In genomic region chr4:173534439-173534838, GRCh38 we compare ENCODE assay signal across 21 cellular contexts. TPM values are rescaled to one million over a fixed set of nuclear protein-coding genes. Genes with fewer than 3 reads are reported as not detected.
DNase-seq lines count a peak whose midpoint lies in the region; ATAC-seq and TF ChIP-seq lines count a peak whose summit lies in the region.
"Had no signal": no experiment of that assay in that cellular context is flagged by ENCODE, and none has a peak within 500 bp of the region (broad histone marks: within the 10 kb centered on the region; RNA-seq: fewer than 3 reads in every experiment).

No MANE protein-coding gene starts in this region.

- intact Hi-C loops in heart right ventricle (cut with DNase I), result loop anchor here in 7 of 10 donors (5.0 to 10.0 kb wide), 5 partner anchors 140 to 400 kb away; no protein-coding TSS in a partner anchor
- intact Hi-C loops in cardiac septum (cut with DNase I), result loop anchor here (5.0 to 10.0 kb wide), 2 partner anchors 148 to 620 kb away; no protein-coding TSS in a partner anchor
- intact Hi-C loops in CD8-positive, alpha-beta T cell (cut with DNase I, micrococcal nuclease), result no loop called here
- intact Hi-C loops in activated CD8-positive, alpha-beta T cell treated with anti-CD3 and anti-CD28 coated beads for 36 hours (cut with micrococcal nuclease), result no loop called here

- no peaks in the 10 kb centered on the region for H3K9me3 ChIP-seq in heart right ventricle
- no peaks in the 10 kb centered on the region for H3K9me3 ChIP-seq in stomach smooth muscle (ENCODE audit: control insufficient read depth in 2 of 2, low read length in 2 of 2)
- H3K9me3 ChIP-seq in CD8-positive, alpha-beta T cell (ENCODE audit: low read length), result no peaks in the 10 kb centered on the region

- POLR2A ChIA-PET in CD8-positive, alpha-beta T cell (lab: Charles Lee), result no interaction called here
- POLR2A ChIA-PET in activated CD8-positive, alpha-beta T cell treated with anti-CD3 and anti-CD28 coated beads for 36 hours (lab: Charles Lee), result interaction anchor here (0.8 kb wide), 1 partner anchor 16 kb away, joined by 3 read pairs; no protein-coding TSS in a partner anchor

- DNase-seq in heart right ventricle (peak in 1 of 2 donors; percentile 30), cardiac septum (ENCODE audit: low spot score) (no peak), SK-N-DZ (ENCODE audit: low spot score) (peak; percentile 80), left lobe of liver (ENCODE audit: low spot score) (no peak)
- DNase-seq in CD8-positive, alpha-beta T cell, result no peak
- DNase-seq in stimulated activated naive CD4-positive, alpha-beta T cell treated with Interleukin-2 at 50 U/mL for 16 hours (lab: John Stamatoyannopoulos, UW), result no peak
- DNase-seq in activated CD8-positive, alpha-beta T cell treated with anti-CD3 and anti-CD28 coated beads for 36 hours, result no peak
- DNase-seq: Calu3; CD4-positive, alpha-beta memory T cell; DMS53; HFFc6; IMR-90; NCI-H1417; NCI-H187; NCI-H2107; NCI-H510A treated with DMSO at 0.1 percent for 48 hours; NCI-H774; OCI-M1; SIG-M5 had no signal

- H3K27ac Mint-ChIP-seq in CD8-positive, alpha-beta T cell, result no peak overlapping the region
- H3K27ac Mint-ChIP-seq in activated CD8-positive, alpha-beta T cell treated with anti-CD3 and anti-CD28 coated beads for 36 hours, result no peak overlapping the region
- H3K27ac Mint-ChIP-seq: HFFc6 had no signal

- H3K36me3 ChIP-seq in heart right ventricle, result no peaks in the 10 kb centered on the region
- peaks cover 0 to 2% of the 10 kb centered on the region in 2 donors for H3K36me3 ChIP-seq in stomach smooth muscle (ENCODE audit: control insufficient read depth in 2 of 2, insufficient read depth in 2 of 2, low read length in 2 of 2)
- H3K36me3 ChIP-seq in CD8-positive, alpha-beta T cell (ENCODE audit: insufficient read depth, low read length), result no peaks in the 10 kb centered on the region

- TF ChIP-seq CTCF in heart right ventricle (IDR thresholded peaks at IDR 0.05), result no peak
- TF ChIP-seq CTCF in CD8-positive, alpha-beta T cell (IDR thresholded peaks at IDR 0.05), result no peak
- no peak for TF ChIP-seq CTCF in activated CD8-positive, alpha-beta T cell treated with anti-CD3 and anti-CD28 coated beads for 36 hours (IDR thresholded peaks at IDR 0.05)

- H3K4me1 ChIP-seq in heart right ventricle, result peaks cover 0 to 50% (median 13%) of the 10 kb centered on the region in 9 donors
- H3K4me1 ChIP-seq in stomach smooth muscle (ENCODE audit: control insufficient read depth, insufficient read depth, low read length), result peaks cover 27% of the 10 kb centered on the region
- H3K4me1 ChIP-seq in CD8-positive, alpha-beta T cell (ENCODE audit: insufficient read depth, low read length), result peaks cover 28% of the 10 kb centered on the region

- CTCF ChIA-PET in CD8-positive, alpha-beta T cell (lab: Charles Lee), result no interaction called here
- CTCF ChIA-PET in activated CD8-positive, alpha-beta T cell treated with anti-CD3 and anti-CD28 coated beads for 36 hours (lab: Charles Lee), result no interaction called here

- H3K27me3 ChIP-seq in heart right ventricle, result peaks cover 0 to 100% (median 63%) of the 10 kb centered on the region in 7 donors
- H3K27me3 ChIP-seq in stomach smooth muscle (ENCODE audit: control insufficient read depth in 1 of 2, insufficient read depth in 2 of 2, low read length in 2 of 2), result peaks cover 0 to 4% of the 10 kb centered on the region in 2 donors
- peaks cover 64% of the 10 kb centered on the region for H3K27me3 ChIP-seq in CD8-positive, alpha-beta T cell (ENCODE audit: insufficient read depth, low read length)

- no peak overlapping the region for H3K4me3 Mint-ChIP-seq in CD8-positive, alpha-beta T cell
- no peak overlapping the region for H3K4me3 Mint-ChIP-seq in activated CD8-positive, alpha-beta T cell treated with anti-CD3 and anti-CD28 coated beads for 36 hours
- H3K4me3 Mint-ChIP-seq: CD4-positive, alpha-beta memory T cell; HFFc6 had no signal

- H3K36me3 Mint-ChIP-seq in CD8-positive, alpha-beta T cell, result no peaks in the 10 kb centered on the region
- H3K36me3 Mint-ChIP-seq in activated CD8-positive, alpha-beta T cell treated with anti-CD3 and anti-CD28 coated beads for 36 hours (ENCODE audit: low read depth), result no peaks in the 10 kb centered on the region
- H3K36me3 Mint-ChIP-seq: CD4-positive, alpha-beta memory T cell had no signal

- peaks cover 88% of the 10 kb centered on the region for H3K27me3 Mint-ChIP-seq in CD8-positive, alpha-beta T cell (ENCODE audit: low read depth)
- H3K27me3 Mint-ChIP-seq in activated CD8-positive, alpha-beta T cell treated with anti-CD3 and anti-CD28 coated beads for 36 hours, result peaks cover 86% of the 10 kb centered on the region

- H3K27ac ChIP-seq in heart right ventricle (peak overlapping the region in 9 of 10 donors; percentile 8 to 97 (median 95)), stomach smooth muscle (ENCODE audit: low read length) (peak overlapping the region; percentile 97)
- H3K27ac ChIP-seq in CD8-positive, alpha-beta T cell (ENCODE audit: low read depth, low read length), result no peak overlapping the region

- ATAC-seq in heart right ventricle (no peak), left lobe of liver (peak; percentile 19)
- no peak for ATAC-seq in CD8-positive, alpha-beta T cell
- no peak for ATAC-seq in activated CD8-positive, alpha-beta T cell treated with anti-CD3 and anti-CD28 coated beads for 36 hours

- peak overlapping the region in 1 of 2 donors; percentile 98 for H3K9ac ChIP-seq in stomach smooth muscle (ENCODE audit: low read length in 2 of 2)

- peaks cover 7% of the 10 kb centered on the region for H3K9me3 Mint-ChIP-seq in CD8-positive, alpha-beta T cell
- H3K9me3 Mint-ChIP-seq in activated CD8-positive, alpha-beta T cell treated with anti-CD3 and anti-CD28 coated beads for 36 hours, result no peaks in the 10 kb centered on the region
- H3K9me3 Mint-ChIP-seq: HFFc6 had no signal

- WGBS in heart right ventricle, 2 donors, result 50 to 61% methylated on average over 1 of the region's 1 CpG

- peaks cover 31% of the 10 kb centered on the region for H3K4me1 Mint-ChIP-seq in CD8-positive, alpha-beta T cell (ENCODE audit: low read depth)
- peaks cover 21% of the 10 kb centered on the region for H3K4me1 Mint-ChIP-seq in activated CD8-positive, alpha-beta T cell treated with anti-CD3 and anti-CD28 coated beads for 36 hours (ENCODE audit: low read depth)

- peak overlapping the region in 8 of 10 donors; percentile 6 to 90 (median 78) for H3K4me3 ChIP-seq in heart right ventricle
- peak overlapping the region; percentile 98 to 99 for H3K4me3 ChIP-seq in stomach smooth muscle (ENCODE audit: low read length in 2 of 2)
- no peak overlapping the region for H3K4me3 ChIP-seq in CD8-positive, alpha-beta T cell (ENCODE audit: low read depth, low read length)

RNA-seq across cellular contexts. Expression of gene HAND2, which starts 4.4 kb away (rescaled TPM):
- total RNA-seq in heart right ventricle (100 to 1,000 TPM in 7 of 10 donors, 10 to 100 TPM in 3; 64.6 to 196 (median 130) TPM), cardiac septum (161 TPM), left lobe of liver (8.9 TPM)
- polyA plus RNA-seq in heart right ventricle, result 10 to 100 TPM; 48.6 to 90.7 TPM
- 257 and 444 TPM in 2 replicates for polyA plus RNA-seq in SK-N-DZ (2014; cell fraction: cytosol; rRNA removed)
- polyA plus RNA-seq in SK-N-DZ (2014; cell fraction: nucleus; rRNA removed), result 378 and 426 TPM in 2 replicates
- not detected for total RNA-seq in CD8-positive, alpha-beta T cell
- not detected for total RNA-seq in activated CD8-positive, alpha-beta T cell treated with anti-CD3 and anti-CD28 coated beads for 36 hours
- total RNA-seq: CD4-positive, alpha-beta memory T cell; M059J had no signal
- polyA plus RNA-seq: CD4-positive, alpha-beta memory T cell had no signal

Comparison
In these comparisons a context has a peak if more than half of its experiments do, and no peak if none do; other contexts are left out.
1. intact Hi-C loops: an anchor here in heart right ventricle (5.0 to 10.0 kb wide) and cardiac septum (5.0 to 10.0 kb wide); none called in CD8-positive, alpha-beta T cell and activated CD8-positive, alpha-beta T cell treated with anti-CD3 and anti-CD28 coated beads for 36 hours.